Comparison of ENCODE assay signal across 10 cellular contexts in genomic region chr11:77067776-77068460, GRCh38. TPM values are rescaled to one million over a fixed set of nuclear protein-coding genes. Genes with fewer than 3 reads are reported as not detected.
DNase-seq lines count a peak whose midpoint lies in the region; ATAC-seq, FAIRE-seq and TF ChIP-seq lines count a peak whose summit lies in the region.
"Had no signal": no experiment of that assay in that cellular context is flagged by ENCODE, and none has a peak within 500 bp of the region (broad histone marks: within the 10 kb centered on the region; RNA-seq: fewer than 3 reads in every experiment).

No MANE protein-coding gene starts in this region.

- H3K27ac Mint-ChIP-seq in chondrocyte (ENCODE audit: unreplicated experiment) = peak overlapping the region; percentile 49

- no peak for FAIRE-seq in A549 (lab: Jason Lieb, UNC)

- H3K4me1 Mint-ChIP-seq in chondrocyte (ENCODE audit: low read depth) = peaks cover 21% of the 10 kb centered on the region

- no peaks in the 10 kb centered on the region for H3K27me3 Mint-ChIP-seq in chondrocyte (ENCODE audit: low read depth)

- no peaks in the 10 kb centered on the region for H3K27me3 ChIP-seq in mucosa of stomach (ENCODE audit: control insufficient read depth, insufficient read depth, low read length)

- H3K4me1 ChIP-seq in A549 (peaks cover 29% of the 10 kb centered on the region), mucosa of stomach (ENCODE audit: control insufficient read depth, insufficient read depth, low read length) (peaks cover 79% of the 10 kb centered on the region)

- 88% methylated on average over 12 of the region's 12 CpGs for WGBS in A549 (ENCODE audit: missing lambda C conversion rate)

- no peaks in the 10 kb centered on the region for H3K36me3 ChIP-seq in mucosa of stomach (ENCODE audit: control insufficient read depth, insufficient read depth, low read length)

- TF ChIP-seq CTCF in A549 (IDR thresholded peaks at IDR 0.05) (no peak), HFF-Myc (IDR thresholded peaks at IDR 0.05; ENCODE audit: low read depth, low read length, missing control alignments) (no peak), chondrocyte (IDR thresholded peaks at IDR 0.05) (no peak)

- no peak for ATAC-seq in A549

- DNase-seq in A549 (ENCODE audit: low read depth in 1 of 2, low spot score in 1 of 2) (no peak), HFF-Myc (ENCODE audit: extremely low read depth, low read depth) (no peak), chondrocyte (ENCODE audit: low spot score) (no peak), HPDE6-E6E7 (ENCODE audit: extremely low spot score) (no peak), NCI-H1092 (lab: John Stamatoyannopoulos, UW) (no peak), NCI-H510A (lab: John Stamatoyannopoulos, UW) (no peak)
- no peak for DNase-seq in NK-92 treated with Interleukin-12 subunit alpha and Interleukin-12 subunit beta, amount 100 ng/mL, for 24 hours (lab: John Stamatoyannopoulos, UW)

- H3K27ac ChIP-seq in A549 = peak overlapping the region in 1 of 2 experiments; percentile 88; a peak in 3 of 6 replicates

- peak overlapping the region; percentile 76 for H3K9ac ChIP-seq in mucosa of stomach (ENCODE audit: low read length)

- H3K36me3 Mint-ChIP-seq in chondrocyte (ENCODE audit: low read depth) = no peaks in the 10 kb centered on the region

- peak overlapping the region; percentile 75 for H3K4me3 Mint-ChIP-seq in chondrocyte (ENCODE audit: unreplicated experiment)

- no peak for TF ChIP-seq RAD21 in A549 (conservative IDR thresholded peaks at IDR 0.05 in 1 of 2, IDR thresholded peaks at IDR 0.05 in 1 of 2)

- H3K4me2 ChIP-seq in A549 = peak overlapping the region; percentile 75

- no peaks in the 10 kb centered on the region for H3K9me3 ChIP-seq in A549
- no peaks in the 10 kb centered on the region for H3K9me3 ChIP-seq in mucosa of stomach (ENCODE audit: control insufficient read depth, low read length)

- H3K4me3 ChIP-seq in A549 (peak overlapping the region; percentile 65; the same call in 2 of the 3 replicates), HFF-Myc (replicated peaks; ENCODE audit: low read depth, low read length) (peak overlapping the region; percentile 50), mucosa of stomach (ENCODE audit: low read length) (peak overlapping the region; percentile 62)

- no peak for TF ChIP-seq EP300 in A549 (IDR thresholded peaks at IDR 0.05)

- TF ChIP-seq POLR2A in A549 (IDR thresholded peaks at IDR 0.05; ENCODE audit: low read length) = no peak

- POLR2A ChIA-PET in A549 (lab: Yijun Ruan, JAX) = no interaction called here

- H3K9me3 Mint-ChIP-seq in chondrocyte (ENCODE audit: low read depth) = no peaks in the 10 kb centered on the region

- CTCF ChIA-PET in A549 (lab: Yijun Ruan, JAX) = interaction anchor here (1.3 to 6.3 kb wide), 3 partner anchors 19 to 480 kb away, joined by 3 to 48 read pairs (median 29); no protein-coding TSS in a partner anchor

TF ChIP-seq in A549, 52 proteins besides CTCF, POLR2A, EP300 and RAD21:
- no peak for TF ChIP-seq KDM1A (IDR thresholded peaks at IDR 0.05; ENCODE audit: low read depth)
- no peak for TF ChIP-seq HDAC2 (IDR thresholded peaks at IDR 0.05)
- no peak for TF ChIP-seq RCOR1 (IDR thresholded peaks at IDR 0.05; ENCODE audit: low read depth, low read length)
- TF ChIP-seq RNF2 (IDR thresholded peaks at IDR 0.05; ENCODE audit: borderline replicate concordance, low read depth) = no peak
- no peak for TF ChIP-seq GATA3 (IDR thresholded peaks at IDR 0.05; ENCODE audit: borderline replicate concordance)
- TF ChIP-seq MAFK (IDR thresholded peaks at IDR 0.05; ENCODE audit: partially characterized antibody) = no peak
- no peak for TF ChIP-seq SREBF2 (IDR thresholded peaks at IDR 0.05)
- TF ChIP-seq CBX2 (IDR thresholded peaks at IDR 0.05; ENCODE audit: borderline replicate concordance, low read depth) = no peak
- no peak for TF ChIP-seq RARB (CRISPR knock-in tag; IDR thresholded peaks at IDR 0.05)
- no peak for TF ChIP-seq ZNF302 (CRISPR knock-in tag; IDR thresholded peaks at IDR 0.05)

RNA-seq across cellular contexts. Expression of gene CAPN5, which starts 1.1 kb away (rescaled TPM):
- polyA plus RNA-seq in A549 (2011; rRNA removed) (12.9 and 16.6 TPM in 2 replicates), A549 (2017; fragmentation: RNase III; extraction: RNeasy Plus Mini Kit Qiagen cat#74134 plus additional on column Dnase treatment) (6.8 to 9.4 TPM (median 8.9 TPM) in 3 replicates)
- 4.6 and 6.4 TPM in 2 replicates for polyA plus RNA-seq in A549 (2012; cell fraction: cytosol; rRNA removed)
- 11.6 and 12.2 TPM in 2 replicates for polyA plus RNA-seq in A549 (2012; cell fraction: nucleus; rRNA removed)
- 18.2 and 19.7 TPM in 2 replicates for polyA minus RNA-seq in A549 (2011; rRNA and poly(A)+ RNA removed)
- 11.9 to 16.7 TPM (median 13.6 TPM) in 3 replicates for total RNA-seq in chondrocyte

RNA-seq across cellular contexts. Expression of gene B3GNT6, which starts 33.7 kb away (rescaled TPM):
- 0.04 and 0.11 TPM in 2 replicates for polyA plus RNA-seq in A549 (2011; rRNA removed)
- 0.04 TPM in 1 of 2 replicates, not detected in the other for polyA plus RNA-seq in A549 (2012; cell fraction: cytosol; rRNA removed)
- polyA plus RNA-seq in A549 (2012; cell fraction: nucleus; rRNA removed) = 0.04 and 0.05 TPM in 2 replicates
- 0.04 to 0.05 TPM in 2 of 3 replicates, not detected in the other for polyA plus RNA-seq in A549 (2017; fragmentation: RNase III; extraction: RNeasy Plus Mini Kit Qiagen cat#74134 plus additional on column Dnase treatment)
- 0.15 TPM in 1 of 2 replicates, not detected in the other for polyA minus RNA-seq in A549 (2011; rRNA and poly(A)+ RNA removed)
- total RNA-seq in chondrocyte = not detected in 3 replicates
- total RNA-seq: activated CD8-positive, alpha-beta memory T cell treated with anti-CD3 and anti-CD28 coated beads for 36 hours; H4 had no signal

RNA-seq across cellular contexts. Expression of gene OMP, which starts 34.7 kb away (rescaled TPM):
- 0.34 TPM in 1 of 2 replicates, not detected in the other for polyA plus RNA-seq in A549 (2011; rRNA removed)
- not detected in 2 replicates for polyA plus RNA-seq in A549 (2012; cell fraction: cytosol; rRNA removed)
- 1.7 TPM in 1 of 2 replicates, not detected in the other for polyA plus RNA-seq in A549 (2012; cell fraction: nucleus; rRNA removed)
- polyA plus RNA-seq in A549 (2017; fragmentation: RNase III; extraction: RNeasy Plus Mini Kit Qiagen cat#74134 plus additional on column Dnase treatment) = not detected in 3 replicates
- polyA minus RNA-seq in A549 (2011; rRNA and poly(A)+ RNA removed) = 0.68 TPM in 1 of 2 replicates, not detected in the other
- not detected in 3 replicates for total RNA-seq in chondrocyte
- total RNA-seq: activated CD8-positive, alpha-beta memory T cell treated with anti-CD3 and anti-CD28 coated beads for 36 hours; H4 had no signal
